Comparison of ENCODE assay signal across 1 cellular context in the genomic region with DNA sequence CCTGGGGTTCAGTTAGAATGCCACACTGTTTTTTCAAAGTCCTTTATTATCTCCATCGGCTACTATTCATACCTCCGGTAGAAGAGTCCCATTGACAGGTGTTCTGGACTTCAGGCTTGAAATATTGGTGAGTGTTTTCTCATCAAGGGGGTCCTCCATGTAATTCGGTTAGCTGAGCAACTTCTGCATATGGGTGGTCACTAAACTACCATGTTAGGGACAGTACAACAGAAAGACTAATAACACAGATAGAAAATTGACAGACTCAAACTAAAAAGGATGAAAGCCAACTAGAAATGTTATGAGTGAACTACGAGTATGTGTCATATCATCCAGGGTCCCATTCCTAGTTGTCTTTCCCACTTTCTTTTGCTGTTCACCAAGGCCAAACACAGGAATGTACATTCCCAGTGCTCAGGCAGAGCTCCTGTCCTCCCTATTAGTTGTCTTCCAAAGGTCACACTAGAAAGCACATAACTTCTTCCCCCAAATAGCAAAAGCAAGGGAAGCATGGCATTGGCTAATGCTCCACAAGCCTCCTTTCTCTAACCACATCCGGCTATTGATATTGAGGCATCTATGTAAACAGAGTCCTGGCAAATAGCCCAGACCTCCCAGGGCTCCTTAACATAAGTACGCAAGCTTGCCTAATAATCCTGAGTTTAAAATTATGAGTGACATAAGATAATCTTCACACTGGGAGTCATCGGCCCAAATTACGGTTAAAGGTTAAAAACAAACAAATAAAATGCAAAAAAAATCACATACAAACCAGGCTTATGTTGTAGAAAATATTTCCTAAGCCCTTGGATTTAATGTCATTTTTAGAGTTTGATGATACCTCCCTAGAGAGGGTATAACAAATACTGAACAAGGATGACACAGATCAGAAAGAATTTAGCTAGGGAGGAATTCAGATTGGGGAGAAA.
TF ChIP-seq lines count a peak whose summit lies in the region.

No MANE protein-coding gene starts in this region.

TF ChIP-seq in HepG2, 621 proteins besides CTCF, POLR2A, EP300 and RAD21 (continued from another document and continues in another):
- peak; percentile 94 for TF ChIP-seq ZNF781 (CRISPR knock-in tag; IDR thresholded peaks at IDR 0.05; ENCODE audit: borderline replicate concordance, not compliant biosample characterization)
- TF ChIP-seq PCBP2 (optimal IDR thresholded peaks at IDR 0.05; ENCODE audit: low read depth, low read length, poor library complexity, severe bottlenecking), result no peak
- no peak for TF ChIP-seq ZNF572 (CRISPR knock-in tag; IDR thresholded peaks at IDR 0.05)
- peak; percentile 80; the same call in 1 of the 2 replicates for TF ChIP-seq ZNF205 (CRISPR knock-in tag; IDR thresholded peaks at IDR 0.05)
- no peak for TF ChIP-seq ZNF768 (CRISPR knock-in tag; IDR thresholded peaks at IDR 0.05)
- TF ChIP-seq, protein P1, sequence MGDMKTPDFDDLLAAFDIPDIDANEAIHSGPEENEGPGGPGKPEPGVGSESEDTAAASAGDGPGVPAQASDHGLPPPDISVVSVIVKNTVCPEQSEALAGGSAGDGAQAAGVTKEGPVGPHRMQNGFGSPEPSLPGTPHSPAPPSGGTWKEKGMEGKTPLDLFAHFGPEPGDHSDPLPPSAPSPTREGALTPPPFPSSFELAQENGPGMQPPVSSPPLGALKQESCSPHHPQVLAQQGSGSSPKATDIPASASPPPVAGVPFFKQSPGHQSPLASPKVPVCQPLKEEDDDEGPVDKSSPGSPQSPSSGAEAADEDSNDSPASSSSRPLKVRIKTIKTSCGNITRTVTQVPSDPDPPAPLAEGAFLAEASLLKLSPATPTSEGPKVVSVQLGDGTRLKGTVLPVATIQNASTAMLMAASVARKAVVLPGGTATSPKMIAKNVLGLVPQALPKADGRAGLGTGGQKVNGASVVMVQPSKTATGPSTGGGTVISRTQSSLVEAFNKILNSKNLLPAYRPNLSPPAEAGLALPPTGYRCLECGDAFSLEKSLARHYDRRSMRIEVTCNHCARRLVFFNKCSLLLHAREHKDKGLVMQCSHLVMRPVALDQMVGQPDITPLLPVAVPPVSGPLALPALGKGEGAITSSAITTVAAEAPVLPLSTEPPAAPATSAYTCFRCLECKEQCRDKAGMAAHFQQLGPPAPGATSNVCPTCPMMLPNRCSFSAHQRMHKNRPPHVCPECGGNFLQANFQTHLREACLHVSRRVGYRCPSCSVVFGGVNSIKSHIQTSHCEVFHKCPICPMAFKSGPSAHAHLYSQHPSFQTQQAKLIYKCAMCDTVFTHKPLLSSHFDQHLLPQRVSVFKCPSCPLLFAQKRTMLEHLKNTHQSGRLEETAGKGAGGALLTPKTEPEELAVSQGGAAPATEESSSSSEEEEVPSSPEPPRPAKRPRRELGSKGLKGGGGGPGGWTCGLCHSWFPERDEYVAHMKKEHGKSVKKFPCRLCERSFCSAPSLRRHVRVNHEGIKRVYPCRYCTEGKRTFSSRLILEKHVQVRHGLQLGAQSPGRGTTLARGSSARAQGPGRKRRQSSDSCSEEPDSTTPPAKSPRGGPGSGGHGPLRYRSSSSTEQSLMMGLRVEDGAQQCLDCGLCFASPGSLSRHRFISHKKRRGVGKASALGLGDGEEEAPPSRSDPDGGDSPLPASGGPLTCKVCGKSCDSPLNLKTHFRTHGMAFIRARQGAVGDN (CRISPR knock-in tag; IDR thresholded peaks at IDR 0.05), result no peak
- no peak for TF ChIP-seq RBM22 (optimal IDR thresholded peaks at IDR 0.05; ENCODE audit: low read length)
- no peak for TF ChIP-seq ZNF703 (CRISPR knock-in tag; IDR thresholded peaks at IDR 0.05; ENCODE audit: borderline replicate concordance)
- no peak for TF ChIP-seq ZNF17 (CRISPR knock-in tag; IDR thresholded peaks at IDR 0.05)
- TF ChIP-seq ZNF879 (CRISPR knock-in tag; IDR thresholded peaks at IDR 0.05), result no peak
- TF ChIP-seq ZNF616 (CRISPR knock-in tag; IDR thresholded peaks at IDR 0.05; ENCODE audit: low read depth), result no peak
- no peak for TF ChIP-seq HOXA9 (CRISPR knock-in tag; IDR thresholded peaks at IDR 0.05; ENCODE audit: borderline replicate concordance)
- TF ChIP-seq, protein P2, sequence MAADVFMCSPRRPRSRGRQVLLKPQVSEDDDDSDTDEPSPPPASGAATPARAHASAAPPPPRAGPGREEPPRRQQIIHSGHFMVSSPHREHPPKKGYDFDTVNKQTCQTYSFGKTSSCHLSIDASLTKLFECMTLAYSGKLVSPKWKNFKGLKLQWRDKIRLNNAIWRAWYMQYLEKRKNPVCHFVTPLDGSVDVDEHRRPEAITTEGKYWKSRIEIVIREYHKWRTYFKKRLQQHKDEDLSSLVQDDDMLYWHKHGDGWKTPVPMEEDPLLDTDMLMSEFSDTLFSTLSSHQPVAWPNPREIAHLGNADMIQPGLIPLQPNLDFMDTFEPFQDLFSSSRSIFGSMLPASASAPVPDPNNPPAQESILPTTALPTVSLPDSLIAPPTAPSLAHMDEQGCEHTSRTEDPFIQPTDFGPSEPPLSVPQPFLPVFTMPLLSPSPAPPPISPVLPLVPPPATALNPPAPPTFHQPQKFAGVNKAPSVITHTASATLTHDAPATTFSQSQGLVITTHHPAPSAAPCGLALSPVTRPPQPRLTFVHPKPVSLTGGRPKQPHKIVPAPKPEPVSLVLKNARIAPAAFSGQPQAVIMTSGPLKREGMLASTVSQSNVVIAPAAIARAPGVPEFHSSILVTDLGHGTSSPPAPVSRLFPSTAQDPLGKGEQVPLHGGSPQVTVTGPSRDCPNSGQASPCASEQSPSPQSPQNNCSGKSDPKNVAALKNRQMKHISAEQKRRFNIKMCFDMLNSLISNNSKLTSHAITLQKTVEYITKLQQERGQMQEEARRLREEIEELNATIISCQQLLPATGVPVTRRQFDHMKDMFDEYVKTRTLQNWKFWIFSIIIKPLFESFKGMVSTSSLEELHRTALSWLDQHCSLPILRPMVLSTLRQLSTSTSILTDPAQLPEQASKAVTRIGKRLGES (CRISPR knock-in tag; IDR thresholded peaks at IDR 0.05; ENCODE audit: borderline replicate concordance), result no peak
- peak; percentile 79; the same call in 1 of the 2 replicates for TF ChIP-seq WIZ (CRISPR knock-in tag; IDR thresholded peaks at IDR 0.05)
- TF ChIP-seq NONO (IDR thresholded peaks at IDR 0.05), result no peak
- TF ChIP-seq NONO (CRISPR knock-in tag; conservative IDR thresholded peaks at IDR 0.05), result peak; percentile 90
- no peak for TF ChIP-seq NR3C1 (CRISPR knock-in tag; IDR thresholded peaks at IDR 0.05)
- no peak; the same call in 1 of the 2 replicates for TF ChIP-seq SRY (CRISPR knock-in tag; IDR thresholded peaks at IDR 0.05)
- TF ChIP-seq HNRNPL (IDR thresholded peaks at IDR 0.05; ENCODE audit: low read depth, low read length), result no peak
- peak; percentile 67 for TF ChIP-seq ASH2L (IDR thresholded peaks at IDR 0.05; ENCODE audit: insufficient read length, low read depth, low read length)
- no peak for TF ChIP-seq CBX2 (IDR thresholded peaks at IDR 0.05; ENCODE audit: low read depth, low read length)
- peak; percentile 64; the same call in 1 of the 2 replicates for TF ChIP-seq CBX2 (CRISPR knock-in tag; IDR thresholded peaks at IDR 0.05; ENCODE audit: low read depth)
- TF ChIP-seq GABPA (IDR thresholded peaks at IDR 0.05; ENCODE audit: low read depth, low read length), result no peak
- peak; percentile 80 for TF ChIP-seq GABPA (CRISPR knock-in tag; IDR thresholded peaks at IDR 0.05; ENCODE audit: low read depth)
- TF ChIP-seq ZNF773 (CRISPR knock-in tag; IDR thresholded peaks at IDR 0.05; ENCODE audit: borderline replicate concordance), result no peak
- TF ChIP-seq JDP2 (CRISPR knock-in tag; IDR thresholded peaks at IDR 0.05; ENCODE audit: borderline replicate concordance), result no peak
- TF ChIP-seq MZF1 (CRISPR knock-in tag; IDR thresholded peaks at IDR 0.05; ENCODE audit: borderline replicate concordance), result no peak
- TF ChIP-seq CREB1 (IDR thresholded peaks at IDR 0.05), result 0 out of 2 replicates have a peak, but pooled peaks have one; percentile 15
- peak; percentile 88 for TF ChIP-seq CREB1 (CRISPR knock-in tag; IDR thresholded peaks at IDR 0.05)
- TF ChIP-seq TARDBP (CRISPR knock-in tag; IDR thresholded peaks at IDR 0.05), result peak; percentile 92
- TF ChIP-seq HMGA1 (CRISPR knock-in tag; conservative IDR thresholded peaks at IDR 0.05), result no peak
- no peak for TF ChIP-seq ZNF251 (CRISPR knock-in tag; IDR thresholded peaks at IDR 0.05)
- no peak for TF ChIP-seq SP1 (IDR thresholded peaks at IDR 0.05)
- peak; percentile 29; the same call in 1 of the 2 replicates for TF ChIP-seq SP1 (CRISPR knock-in tag; IDR thresholded peaks at IDR 0.05)
- peak; percentile 95 for TF ChIP-seq PITX1 (CRISPR knock-in tag; IDR thresholded peaks at IDR 0.05)
- TF ChIP-seq, protein P3, sequence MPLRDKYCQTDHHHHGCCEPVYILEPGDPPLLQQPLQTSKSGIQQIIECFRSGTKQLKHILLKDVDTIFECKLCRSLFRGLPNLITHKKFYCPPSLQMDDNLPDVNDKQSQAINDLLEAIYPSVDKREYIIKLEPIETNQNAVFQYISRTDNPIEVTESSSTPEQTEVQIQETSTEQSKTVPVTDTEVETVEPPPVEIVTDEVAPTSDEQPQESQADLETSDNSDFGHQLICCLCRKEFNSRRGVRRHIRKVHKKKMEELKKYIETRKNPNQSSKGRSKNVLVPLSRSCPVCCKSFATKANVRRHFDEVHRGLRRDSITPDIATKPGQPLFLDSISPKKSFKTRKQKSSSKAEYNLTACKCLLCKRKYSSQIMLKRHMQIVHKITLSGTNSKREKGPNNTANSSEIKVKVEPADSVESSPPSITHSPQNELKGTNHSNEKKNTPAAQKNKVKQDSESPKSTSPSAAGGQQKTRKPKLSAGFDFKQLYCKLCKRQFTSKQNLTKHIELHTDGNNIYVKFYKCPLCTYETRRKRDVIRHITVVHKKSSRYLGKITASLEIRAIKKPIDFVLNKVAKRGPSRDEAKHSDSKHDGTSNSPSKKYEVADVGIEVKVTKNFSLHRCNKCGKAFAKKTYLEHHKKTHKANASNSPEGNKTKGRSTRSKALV (CRISPR knock-in tag; IDR thresholded peaks at IDR 0.05), result no peak
- TF ChIP-seq, protein P4, sequence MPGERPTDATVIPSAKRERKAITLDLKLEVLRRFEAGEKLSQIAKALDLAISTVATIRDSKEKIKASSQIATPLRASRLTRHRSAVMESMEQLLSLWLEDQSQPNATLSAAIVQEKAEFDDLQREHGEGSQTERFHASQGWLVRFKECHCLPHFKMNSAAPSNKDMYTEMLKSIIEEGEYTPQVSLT (CRISPR knock-in tag; IDR thresholded peaks at IDR 0.05; ENCODE audit: borderline replicate concordance, low read depth), result no peak
- TF ChIP-seq, protein P5, sequence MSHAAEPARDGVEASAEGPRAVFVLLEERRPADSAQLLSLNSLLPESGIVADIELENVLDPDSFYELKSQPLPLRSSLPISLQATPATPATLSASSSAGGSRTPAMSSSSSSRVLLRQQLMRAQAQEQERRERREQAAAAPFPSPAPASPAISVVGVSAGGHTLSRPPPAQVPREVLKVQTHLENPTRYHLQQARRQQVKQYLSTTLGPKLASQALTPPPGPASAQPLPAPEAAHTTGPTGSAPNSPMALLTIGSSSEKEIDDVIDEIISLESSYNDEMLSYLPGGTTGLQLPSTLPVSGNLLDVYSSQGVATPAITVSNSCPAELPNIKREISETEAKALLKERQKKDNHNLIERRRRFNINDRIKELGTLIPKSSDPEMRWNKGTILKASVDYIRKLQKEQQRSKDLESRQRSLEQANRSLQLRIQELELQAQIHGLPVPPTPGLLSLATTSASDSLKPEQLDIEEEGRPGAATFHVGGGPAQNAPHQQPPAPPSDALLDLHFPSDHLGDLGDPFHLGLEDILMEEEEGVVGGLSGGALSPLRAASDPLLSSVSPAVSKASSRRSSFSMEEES (CRISPR knock-in tag; IDR thresholded peaks at IDR 0.05), result peak; percentile 77
- TF ChIP-seq ZNF256 (CRISPR knock-in tag; conservative IDR thresholded peaks at IDR 0.05), result 0 out of 2 replicates have a peak, but pooled peaks have one; percentile 19
- TF ChIP-seq ZFP36 (IDR thresholded peaks at IDR 0.05; ENCODE audit: borderline replicate concordance, low read depth, low read length, partially characterized antibody), result no peak
- TF ChIP-seq ZMYM3 (CRISPR knock-in tag; IDR thresholded peaks at IDR 0.05), result peak; percentile 93
- TF ChIP-seq STAG1 (CRISPR knock-in tag; IDR thresholded peaks at IDR 0.05), result no peak; the same call in 1 of the 2 replicates
- TF ChIP-seq, protein P6, sequence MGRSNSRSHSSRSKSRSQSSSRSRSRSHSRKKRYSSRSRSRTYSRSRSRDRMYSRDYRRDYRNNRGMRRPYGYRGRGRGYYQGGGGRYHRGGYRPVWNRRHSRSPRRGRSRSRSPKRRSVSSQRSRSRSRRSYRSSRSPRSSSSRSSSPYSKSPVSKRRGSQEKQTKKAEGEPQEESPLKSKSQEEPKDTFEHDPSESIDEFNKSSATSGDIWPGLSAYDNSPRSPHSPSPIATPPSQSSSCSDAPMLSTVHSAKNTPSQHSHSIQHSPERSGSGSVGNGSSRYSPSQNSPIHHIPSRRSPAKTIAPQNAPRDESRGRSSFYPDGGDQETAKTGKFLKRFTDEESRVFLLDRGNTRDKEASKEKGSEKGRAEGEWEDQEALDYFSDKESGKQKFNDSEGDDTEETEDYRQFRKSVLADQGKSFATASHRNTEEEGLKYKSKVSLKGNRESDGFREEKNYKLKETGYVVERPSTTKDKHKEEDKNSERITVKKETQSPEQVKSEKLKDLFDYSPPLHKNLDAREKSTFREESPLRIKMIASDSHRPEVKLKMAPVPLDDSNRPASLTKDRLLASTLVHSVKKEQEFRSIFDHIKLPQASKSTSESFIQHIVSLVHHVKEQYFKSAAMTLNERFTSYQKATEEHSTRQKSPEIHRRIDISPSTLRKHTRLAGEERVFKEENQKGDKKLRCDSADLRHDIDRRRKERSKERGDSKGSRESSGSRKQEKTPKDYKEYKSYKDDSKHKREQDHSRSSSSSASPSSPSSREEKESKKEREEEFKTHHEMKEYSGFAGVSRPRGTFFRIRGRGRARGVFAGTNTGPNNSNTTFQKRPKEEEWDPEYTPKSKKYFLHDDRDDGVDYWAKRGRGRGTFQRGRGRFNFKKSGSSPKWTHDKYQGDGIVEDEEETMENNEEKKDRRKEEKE (IDR thresholded peaks at IDR 0.05), result no peak
- TF ChIP-seq MEIS2 (CRISPR knock-in tag; IDR thresholded peaks at IDR 0.05), result no peak
- TF ChIP-seq ATM (IDR thresholded peaks at IDR 0.05; ENCODE audit: borderline replicate concordance), result no peak
- TF ChIP-seq ZBTB38 (CRISPR knock-in tag; IDR thresholded peaks at IDR 0.05), result no peak
- no peak for TF ChIP-seq KLF13 (CRISPR knock-in tag; IDR thresholded peaks at IDR 0.05)
- TF ChIP-seq ZSCAN20 (CRISPR knock-in tag; IDR thresholded peaks at IDR 0.05; ENCODE audit: borderline replicate concordance), result no peak
- TF ChIP-seq NR1H2 (CRISPR knock-in tag; IDR thresholded peaks at IDR 0.05; ENCODE audit: borderline replicate concordance, low read depth), result no peak
- no peak for TF ChIP-seq ZFYVE20 (CRISPR knock-in tag; IDR thresholded peaks at IDR 0.05; ENCODE audit: borderline replicate concordance, low read depth)
- TF ChIP-seq FOXJ3 (CRISPR knock-in tag; IDR thresholded peaks at IDR 0.05; ENCODE audit: borderline replicate concordance), result peak; percentile 92; the same call in 1 of the 2 replicates
- TF ChIP-seq ZNF124 (CRISPR knock-in tag; IDR thresholded peaks at IDR 0.05), result peak; percentile 96; the same call in 1 of the 2 replicates
- TF ChIP-seq SAP130 (CRISPR knock-in tag; IDR thresholded peaks at IDR 0.05; ENCODE audit: low read depth), result peak; percentile 94
- TF ChIP-seq ZNF737 (CRISPR knock-in tag; IDR thresholded peaks at IDR 0.05; ENCODE audit: borderline replicate concordance), result no peak
- TF ChIP-seq HNF4A (CRISPR knock-in tag; IDR thresholded peaks at IDR 0.05), result peak; percentile 97
- TF ChIP-seq YY1 (IDR thresholded peaks at IDR 0.05; ENCODE audit: insufficient read depth, insufficient replicate concordance, low read depth, low read length), result no peak
- TF ChIP-seq SP4 (CRISPR knock-in tag; IDR thresholded peaks at IDR 0.05), result peak; percentile 34; the same call in 1 of the 2 replicates
- TF ChIP-seq KDM3A (CRISPR knock-in tag; IDR thresholded peaks at IDR 0.05; ENCODE audit: low read depth), result peak; percentile 76; the same call in 1 of the 2 replicates
